25 cellular contexts compared by ENCODE assay signal in the genomic region with DNA sequence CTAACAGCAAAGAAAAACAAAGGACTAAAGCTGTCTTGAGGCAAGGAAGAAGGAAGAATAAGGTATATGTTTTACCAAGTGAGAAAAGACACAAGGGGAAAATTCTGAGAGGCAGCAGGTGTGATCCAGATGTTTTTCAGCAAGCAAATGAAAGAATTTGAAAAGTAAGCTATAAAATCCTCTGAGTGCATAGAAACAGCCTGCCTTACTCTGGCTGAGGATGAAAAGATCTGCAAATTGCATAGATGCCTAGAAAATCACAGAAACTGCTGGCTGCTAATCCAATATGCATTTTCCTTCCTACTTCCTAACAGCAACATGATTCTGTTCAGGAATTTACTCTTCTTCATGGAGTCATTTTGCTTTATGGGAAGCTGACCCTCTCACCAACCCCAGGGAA. TPM values are rescaled to one million over a fixed set of nuclear protein-coding genes. Genes with fewer than 3 reads are reported as not detected.
DNase-seq lines count a peak whose midpoint lies in the region; ATAC-seq, FAIRE-seq and TF ChIP-seq lines count a peak whose summit lies in the region.
"Had no signal": no experiment of that assay in that cellular context is flagged by ENCODE, and none has a peak within 500 bp of the region (broad histone marks: within the 10 kb centered on the region; RNA-seq: fewer than 3 reads in every experiment).

No MANE protein-coding gene starts in this region.

- peak overlapping the region; percentile 100; the same call in 1 of the 2 replicates for H2BK120ac ChIP-seq in IMR-90 (ENCODE audit: low read depth, low read length)

- no peak for TF ChIP-seq RAD21 in IMR-90 (IDR thresholded peaks at IDR 0.05; ENCODE audit: low read length)

- H3K4me3 ChIP-seq in IMR-90 (ENCODE audit: insufficient read depth, low read depth, low read length), result no peak overlapping the region
- H3K4me3 ChIP-seq: heart left ventricle, K562, suprapubic skin had no signal

- peak overlapping the region; percentile 81 for H4K5ac ChIP-seq in IMR-90 (ENCODE audit: low read depth, low read length)

- H4K8ac ChIP-seq in IMR-90 (ENCODE audit: low read depth in 2 of 2, low read length in 2 of 2), result peak overlapping the region; percentile 96; a peak in 3 of 4 replicates

- in situ Hi-C loops in IMR-90 (cut with MboI; ENCODE audit: low sequenced_read_pairs), result no loop called here

- H3K27ac ChIP-seq in IMR-90 (ENCODE audit: insufficient read depth, low read length), result peak overlapping the region; percentile 92; the same call in 1 of the 2 replicates
- H3K27ac ChIP-seq: suprapubic skin, WERI-Rb-1 had no signal

- H3K14ac ChIP-seq in IMR-90 (replicated peaks; ENCODE audit: low read depth, low read length), result peak overlapping the region; percentile 97; the same call in 1 of the 2 replicates

- H3K56ac ChIP-seq in IMR-90 (ENCODE audit: extremely low read depth, insufficient read depth, low read length), result no peak overlapping the region; the same call in 1 of the 2 replicates

- H3K23ac ChIP-seq in IMR-90 (ENCODE audit: low read depth, low read length), result peak overlapping the region; percentile 92; the same call in 1 of the 2 replicates

- CTCF ChIA-PET in IMR-90 (lab: Yijun Ruan, JAX), result no interaction called here

- FAIRE-seq in endometrium (lab: Jason Lieb, UNC), result peak; percentile 72
- FAIRE-seq: K562 had no signal

- H2BK15ac ChIP-seq in IMR-90 (ENCODE audit: low read depth, low read length), result peak overlapping the region; percentile 75; the same call in 2 of the 3 replicates

- no peak for TF ChIP-seq POLR2A in IMR-90 (IDR thresholded peaks at IDR 0.05; ENCODE audit: low read depth, low read length)

- peak overlapping the region; percentile 64 for H3K27ac Mint-ChIP-seq in mesothelial cell of epicardium
- peak overlapping the region; percentile 64 for H3K27ac Mint-ChIP-seq in type B pancreatic cell
- no peak overlapping the region for H3K27ac Mint-ChIP-seq in effector memory CD8-positive, alpha-beta T cell
- H3K27ac Mint-ChIP-seq: immature natural killer cell, T-helper 17 cell had no signal

- H3K9me3 ChIP-seq in IMR-90 (ENCODE audit: control insufficient read depth, insufficient read depth, low read length), result no peaks in the 10 kb centered on the region
- H3K9me3 ChIP-seq: heart left ventricle, suprapubic skin had no signal

- H3K4me1 Mint-ChIP-seq in mesothelial cell of epicardium (peaks cover 12% of the 10 kb centered on the region), type B pancreatic cell (ENCODE audit: unreplicated experiment) (peaks cover 15% of the 10 kb centered on the region)
- no peaks in the 10 kb centered on the region for H3K4me1 Mint-ChIP-seq in effector memory CD8-positive, alpha-beta T cell (ENCODE audit: low read depth in 2 of 2)
- no peaks in the 10 kb centered on the region for H3K4me1 Mint-ChIP-seq in activated T-cell treated with anti-CD3 and anti-CD28 coated beads, Interleukin-2, amount 50 U/mL, for 4 hours (ENCODE audit: low read depth)

- ATAC-seq in IMR-90 (ENCODE audit: low read depth), result no peak
- ATAC-seq in effector memory CD8-positive, alpha-beta T cell (replicated peaks), result no peak
- no peak for ATAC-seq in activated T-cell treated with anti-CD3 and anti-CD28 coated beads, Interleukin-2, amount 50 U/mL, for 4 hours
- ATAC-seq: heart left ventricle, K562, T-helper 17 cell had no signal

- H2AK5ac ChIP-seq in IMR-90 (ENCODE audit: low read depth, low read length), result peak overlapping the region; percentile 87; the same call in 1 of the 2 replicates

- no peaks in the 10 kb centered on the region for H3K27me3 ChIP-seq in IMR-90 (ENCODE audit: control insufficient read depth, insufficient read depth, low read length)
- H3K27me3 ChIP-seq: heart left ventricle, suprapubic skin had no signal

- H3K4me2 ChIP-seq in IMR-90 (ENCODE audit: low read depth, low read length), result no peak overlapping the region

- H3K18ac ChIP-seq in IMR-90 (ENCODE audit: low read depth, low read length), result peak overlapping the region; percentile 80

- no peak overlapping the region for H2AK9ac ChIP-seq in IMR-90 (replicated peaks; ENCODE audit: low read depth, low read length, poor library complexity)

- H4K20me1 ChIP-seq in IMR-90 (ENCODE audit: insufficient read depth, low read length), result no peaks in the 10 kb centered on the region

- DNase-seq in IMR-90 (peak; percentile 56), mesothelial cell of epicardium (ENCODE audit: low spot score in 2 of 2, unreplicated experiment in 2 of 2) (no peak), type B pancreatic cell (ENCODE audit: extremely low spot score, unreplicated experiment) (no peak), NCI-H146 (lab: John Stamatoyannopoulos, UW) (no peak)
- no peak for DNase-seq in effector memory CD8-positive, alpha-beta T cell
- no peak for DNase-seq in activated T-cell treated with anti-CD3 and anti-CD28 coated beads, Interleukin-2, amount 50 U/mL, for 4 hours
- DNase-seq: activated CD4-positive, alpha-beta T cell treated with anti-CD3 and anti-CD28 coated beads, Interleukin-2, amount 50 U/mL, for 4 hours; activated CD8-positive, alpha-beta memory T cell treated with anti-CD3 and anti-CD28 coated beads, Interleukin-2, amount 50 U/mL, for 48 hours; activated effector memory CD4-positive, alpha-beta T cell treated with anti-CD3 and anti-CD28 coated beads, Interleukin-2, amount 50 U/mL, for 16 hours; amniotic stem cell; central memory CD4-positive, alpha-beta T cell; DMS79; effector CD4-positive, alpha-beta T cell; GOT3; heart left ventricle; immature natural killer cell; NCI-H1694 treated with DMSO at 0.1 percent for 48 hours; NCI-H774; stimulated activated CD8-positive, alpha-beta memory T cell treated with anti-CD3 and anti-CD28 coated beads, Interleukin-4, amount 100 ng/mL, for 48 hours; T-helper 17 cell; WERI-Rb-1 had no signal

- dilution Hi-C loops in IMR-90 (cut with HindIII; ENCODE audit: low sequenced_read_pairs, unreplicated experiment), result no loop called here

- no peaks in the 10 kb centered on the region for H3K9me3 Mint-ChIP-seq in mesothelial cell of epicardium
- H3K9me3 Mint-ChIP-seq in type B pancreatic cell, result peaks cover 7% of the 10 kb centered on the region
- H3K9me3 Mint-ChIP-seq in effector memory CD8-positive, alpha-beta T cell, result no peaks in the 10 kb centered on the region
- H3K9me3 Mint-ChIP-seq in activated T-cell treated with anti-CD3 and anti-CD28 coated beads, Interleukin-2, amount 50 U/mL, for 4 hours, result no peaks in the 10 kb centered on the region
- H3K9me3 Mint-ChIP-seq: immature natural killer cell had no signal

- H3K4ac ChIP-seq in IMR-90 (ENCODE audit: low read depth, low read length), result peak overlapping the region; percentile 99; the same call in 1 of the 2 replicates

- H3K36me3 Mint-ChIP-seq in mesothelial cell of epicardium (no peaks in the 10 kb centered on the region), type B pancreatic cell (no peaks in the 10 kb centered on the region)
- H3K36me3 Mint-ChIP-seq in effector memory CD8-positive, alpha-beta T cell (ENCODE audit: insufficient read depth), result no peaks in the 10 kb centered on the region
- no peaks in the 10 kb centered on the region for H3K36me3 Mint-ChIP-seq in activated T-cell treated with anti-CD3 and anti-CD28 coated beads, Interleukin-2, amount 50 U/mL, for 4 hours (ENCODE audit: insufficient read depth)
- H3K36me3 Mint-ChIP-seq: immature natural killer cell had no signal

- peak overlapping the region; percentile 99 for H2BK20ac ChIP-seq in IMR-90 (ENCODE audit: low read depth, low read length)

- no peak overlapping the region for H2AFZ ChIP-seq in IMR-90 (replicated peaks; ENCODE audit: low read length, poor library complexity)

- H3K9ac ChIP-seq in IMR-90 (ENCODE audit: low read depth, low read length), result peak overlapping the region; percentile 45; the same call in 1 of the 2 replicates

- POLR2A ChIA-PET in IMR-90 (lab: Charles Lee; ENCODE audit: unreplicated experiment), result no interaction called here

- H3K36me3 ChIP-seq in IMR-90 (ENCODE audit: control insufficient read depth, insufficient read depth, low read length), result peaks cover 31% of the 10 kb centered on the region
- H3K36me3 ChIP-seq: heart left ventricle, suprapubic skin, WERI-Rb-1 had no signal

- H3K9me1 ChIP-seq in IMR-90 (ENCODE audit: insufficient read depth, low read length), result peaks cover 35% of the 10 kb centered on the region

- H3K79me1 ChIP-seq in IMR-90 (ENCODE audit: low read depth in 1 of 2, low read length in 2 of 2), result peaks cover 0 to 41% of the 10 kb centered on the region in 2 experiments; a peak in 3 of 4 replicates

- intact Hi-C loops in IMR-90 (cut with micrococcal nuclease), result no loop called here

- BruUV-seq in IMR-90 (replicated peaks; lab: Mats Ljungman, UMichigan), result no TSS peak

- peak overlapping the region; percentile 99 for H4K91ac ChIP-seq in IMR-90 (ENCODE audit: insufficient read depth, low read depth, low read length)

- peaks cover 25% of the 10 kb centered on the region for H3K4me1 ChIP-seq in IMR-90 (ENCODE audit: control insufficient read depth, insufficient read depth, low read length)

- TF ChIP-seq CTCF in IMR-90 (conservative IDR thresholded peaks at IDR 0.05; ENCODE audit: low read depth, low read length) (no peak), mesothelial cell of epicardium (IDR thresholded peaks at IDR 0.05; ENCODE audit: unreplicated experiment) (no peak), type B pancreatic cell (conservative IDR thresholded peaks at IDR 0.05) (no peak)

- no peaks in the 10 kb centered on the region for H3K27me3 Mint-ChIP-seq in mesothelial cell of epicardium (ENCODE audit: low read depth)
- no peaks in the 10 kb centered on the region for H3K27me3 Mint-ChIP-seq in type B pancreatic cell
- H3K27me3 Mint-ChIP-seq in effector memory CD8-positive, alpha-beta T cell, result peaks cover 31 to 47% of the 10 kb centered on the region in 2 donors
- peaks cover 5% of the 10 kb centered on the region for H3K27me3 Mint-ChIP-seq in activated T-cell treated with anti-CD3 and anti-CD28 coated beads, Interleukin-2, amount 50 U/mL, for 4 hours (ENCODE audit: low read depth)

- H2BK5ac ChIP-seq in IMR-90 (ENCODE audit: low read depth, low read length, poor library complexity, severe bottlenecking), result peak overlapping the region; percentile 53

- H3K4me3 Mint-ChIP-seq in mesothelial cell of epicardium (no peak overlapping the region), type B pancreatic cell (no peak overlapping the region)
- no peak overlapping the region for H3K4me3 Mint-ChIP-seq in effector memory CD8-positive, alpha-beta T cell
- H3K4me3 Mint-ChIP-seq in activated T-cell treated with anti-CD3 and anti-CD28 coated beads, Interleukin-2, amount 50 U/mL, for 4 hours, result no peak overlapping the region
- H3K4me3 Mint-ChIP-seq: immature natural killer cell, T-helper 17 cell had no signal

RNA-seq across cellular contexts. Expression of a gene that starts 22.1 kb away (rescaled TPM):
- total RNA-seq in IMR-90 (2012; rRNA removed), result not detected in 2 replicates
- polyA plus RNA-seq in IMR-90 (2012; rRNA removed), result not detected in 2 replicates
- polyA plus RNA-seq in IMR-90 (2012; cell fraction: cytosol; rRNA removed), result not detected in 2 replicates
- polyA plus RNA-seq in IMR-90 (2012; cell fraction: nucleus; rRNA removed; ENCODE audit: low replicate concordance), result 0.04 and 0.32 TPM in 2 replicates
- 0.13 to 0.25 TPM (median 0.18 TPM) in 3 replicates for total RNA-seq in mesothelial cell of epicardium
- total RNA-seq in type B pancreatic cell (ENCODE audit: low replicate concordance), result not detected in 2 replicates
- total RNA-seq in activated T-cell treated with anti-CD3 and anti-CD28 coated beads, Interleukin-2, amount 50 U/mL, for 4 hours, result under 1 TPM in 2 of 3 donors, not detected in 1; 0.27 to 0.33 TPM
- total RNA-seq: OCI-LY7, T-helper 17 cell had no signal
- polyA plus RNA-seq: immature natural killer cell had no signal

RNA-seq across cellular contexts. Expression of a gene that starts 49.5 kb away (rescaled TPM):
- total RNA-seq in IMR-90 (2012; rRNA removed) (18.6 and 34.2 TPM in 2 replicates), mesothelial cell of epicardium (24.9 to 30.3 TPM (median 26.1 TPM) in 3 replicates), type B pancreatic cell (ENCODE audit: low replicate concordance) (43.2 and 86.4 TPM in 2 replicates)
- 10.6 and 13.8 TPM in 2 replicates for polyA plus RNA-seq in IMR-90 (2012; rRNA removed)
- 2.1 and 3.4 TPM in 2 replicates for polyA plus RNA-seq in IMR-90 (2012; cell fraction: cytosol; rRNA removed)
- 0.53 and 6.1 TPM in 2 replicates for polyA plus RNA-seq in IMR-90 (2012; cell fraction: nucleus; rRNA removed; ENCODE audit: low replicate concordance)
- total RNA-seq in activated T-cell treated with anti-CD3 and anti-CD28 coated beads, Interleukin-2, amount 50 U/mL, for 4 hours, result 10 to 100 TPM; 16.3 to 20.7 (median 18.4) TPM

Comparison
In these comparisons a context has a peak if more than half of its experiments do, and no peak if none do; other contexts are left out.
1. H3K27ac Mint-ChIP-seq: peak in mesothelial cell of epicardium (single experiment) and type B pancreatic cell (single experiment); none in effector memory CD8-positive, alpha-beta T cell (0 of 2).